In the genomic region with DNA sequence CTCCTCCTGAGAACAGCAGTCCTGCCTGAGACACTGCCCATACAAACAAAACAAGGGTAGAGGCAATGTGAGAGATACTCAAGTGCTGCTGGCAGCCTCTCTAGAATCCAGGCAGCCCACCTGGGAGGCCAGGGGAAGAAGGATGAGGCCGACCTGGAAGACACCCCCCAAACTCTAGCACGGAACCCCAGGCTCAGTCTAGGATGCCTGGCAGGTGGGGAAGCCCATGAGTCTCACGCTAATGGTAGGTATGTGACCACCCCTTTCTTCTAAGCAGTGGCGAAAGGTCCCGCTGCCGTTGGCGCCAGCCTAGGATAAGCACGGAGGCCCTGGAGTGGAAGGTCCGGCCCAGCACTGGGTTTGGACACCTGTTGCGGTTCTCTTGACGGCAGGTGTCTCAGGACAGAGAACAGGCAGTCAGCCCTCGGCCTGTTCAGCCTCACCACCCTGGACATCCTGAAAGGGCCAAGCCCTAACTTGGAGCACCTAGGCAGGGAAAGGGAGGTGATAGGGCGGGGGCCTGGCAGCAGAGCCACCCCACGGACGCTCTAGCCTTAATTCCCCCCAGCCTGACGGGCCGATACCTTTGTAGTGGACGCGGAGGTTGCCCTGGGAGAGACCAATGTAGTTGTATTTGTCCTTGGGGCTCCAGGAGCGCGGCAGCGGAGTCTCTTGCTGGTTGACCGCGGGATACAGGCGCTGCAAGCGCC, we compare ENCODE assay signal across 8 cellular contexts. TPM values are rescaled to one million over a fixed set of nuclear protein-coding genes. Genes with fewer than 3 reads are reported as not detected.
DNase-seq lines count a peak whose midpoint lies in the region; ATAC-seq, FAIRE-seq and TF ChIP-seq lines count a peak whose summit lies in the region.

No MANE protein-coding gene starts in this region.

- RAD21 ChIA-PET in GM12878 (lab: Charles Lee; ENCODE audit: unreplicated experiment) = interaction anchor here (0.7 to 3.2 kb wide), 14 partner anchors 11 to 285 kb away, joined by 3 to 18 read pairs (median 4); a partner anchor contains a TSS

- no peak for TF ChIP-seq CTCF in GM12878 (IDR thresholded peaks at IDR 0.05 in 2 of 3, conservative IDR thresholded peaks at IDR 0.05 in 1 of 3; ENCODE audit: control insufficient read depth in 2 of 3, extremely low read depth in 1 of 3, insufficient read depth in 1 of 3, low read depth in 3 of 3, low read length in 3 of 3)
- TF ChIP-seq CTCF in testis (IDR thresholded peaks at IDR 0.05) = no peak

- ATAC-seq in GM18907 (IDR thresholded peaks at IDR 0.05; ENCODE audit: unreplicated experiment) = peak; percentile 6
- peak; percentile 3 for ATAC-seq in HG03460 (IDR thresholded peaks at IDR 0.05; ENCODE audit: unreplicated experiment)
- ATAC-seq in GM12878 = peak; percentile 1
- peak; percentile 2 for ATAC-seq in left lobe of liver

- no peaks in the 10 kb centered on the region; the same call in 1 of the 2 replicates for H4K20me1 ChIP-seq in GM12878 (ENCODE audit: control insufficient read depth, insufficient read depth)

- no peak for TF ChIP-seq EP300 in GM12878 (IDR thresholded peaks at IDR 0.05; ENCODE audit: borderline replicate concordance in 1 of 2, control insufficient read depth in 1 of 2, low read depth in 2 of 2, low read length in 2 of 2)

- H3K27ac ChIP-seq in GM12878 (ENCODE audit: control insufficient read depth, insufficient read depth) (peak overlapping the region; percentile 75), testis (peak overlapping the region; percentile 64 to 70)

- H3K9ac ChIP-seq in GM12878 (ENCODE audit: control insufficient read depth, insufficient read depth, low read length) = peak overlapping the region; percentile 86

- DNase-seq in GM12878 (ENCODE audit: low read depth, low spot score) (no peak), left lobe of liver (ENCODE audit: low spot score) (peak; percentile 54), testis (no peak), NOMO-1 treated with dmso at 0.1 percent for 144 hours (lab: John Stamatoyannopoulos, UW; ENCODE audit: unreplicated experiment) (no peak), NCI-H1417 treated with DMSO at 0.1 percent for 48 hours (lab: John Stamatoyannopoulos, UW) (no peak)
- no peak for DNase-seq in stimulated activated naive CD4-positive, alpha-beta T cell treated with Interleukin-2 at 50 U/mL for 16 hours (lab: John Stamatoyannopoulos, UW)

- under 1% methylated on average over 26 of the region's 26 CpGs for WGBS in GM12878 (ENCODE audit: insufficient coverage, insufficient replicate concordance, low lambda C conversion rate, missing lambda C conversion rate)
- 0 to 1% methylated on average over 18 to 19 of the region's 26 CpGs for WGBS in testis, 2 donors

- peak overlapping the region; percentile 77 for H3K4me2 ChIP-seq in GM12878 (ENCODE audit: control insufficient read depth, insufficient read depth)

- intact Hi-C loops in GM12878 (cut with micrococcal nuclease; ENCODE audit: unreplicated experiment) (loop anchor here (2.0 kb wide), 2 partner anchors 87 to 133 kb away; a partner anchor contains a TSS), testis (cut with DNase I; ENCODE audit: low total_unique reads) (no loop called here)

- H3K9me3 ChIP-seq in GM12878 (replicated peaks; ENCODE audit: control insufficient read depth, insufficient read depth, low read length) (no peaks in the 10 kb centered on the region), testis (no peaks in the 10 kb centered on the region)

- in situ Hi-C loops in GM12878 (cut with MboI) = no loop called here

- H3K4me3 ChIP-seq in GM12878 (peak overlapping the region; percentile 94), testis (peak overlapping the region; percentile 94 to 98)

- H3K4me1 ChIP-seq in GM12878 (ENCODE audit: control insufficient read depth, insufficient read depth, low read length) = peaks cover 29% of the 10 kb centered on the region
- H3K4me1 ChIP-seq in testis = peaks cover 8% of the 10 kb centered on the region

- POLR2A ChIA-PET in GM12878 (lab: Charles Lee) = interaction anchor here (0.8 to 1.3 kb wide), 9 partner anchors 19 to 279 kb away, joined by 3 to 9 read pairs (median 4); a partner anchor contains a TSS

- H3K36me3 ChIP-seq in GM12878 (ENCODE audit: control insufficient read depth in 2 of 2, insufficient read depth in 2 of 2, low read length in 1 of 2) (peaks cover 1 to 2% of the 10 kb centered on the region in 2 experiments; a peak in 1 of 4 replicates), testis (ENCODE audit: low read depth, missing control alignments) (no peaks in the 10 kb centered on the region)

- SMC1A ChIA-PET in GM12878 (lab: Charles Lee; ENCODE audit: uncharacterized antibody, unreplicated experiment) = interaction anchor here (0.8 to 2.0 kb wide), 12 partner anchors 10 to 314 kb away, joined by 3 to 13 read pairs (median 4); a partner anchor contains a TSS

- TF ChIP-seq RAD21 in GM12878 (IDR thresholded peaks at IDR 0.05; ENCODE audit: insufficient read depth, low read depth, low read length) = no peak

- CTCF ChIA-PET in GM12878 (lab: Yijun Ruan, JAX) = interaction anchor here (0.7 to 3.0 kb wide), 14 partner anchors 10 to 292 kb away, joined by 3 to 41 read pairs (median 4); a partner anchor contains a TSS

- no peaks in the 10 kb centered on the region for H3K27me3 ChIP-seq in GM12878 (replicated peaks in 1 of 2; ENCODE audit: control insufficient read depth in 2 of 2, insufficient read depth in 2 of 2, low read length in 1 of 2)
- H3K27me3 ChIP-seq in testis = no peaks in the 10 kb centered on the region

- FAIRE-seq in GM12878 (lab: Jason Lieb, UNC) = no peak

- BruUV-seq in GM12878 (replicated peaks; lab: Mats Ljungman, UMichigan) = no TSS peak

- peak overlapping the region; percentile 60 for H2AFZ ChIP-seq in GM12878 (ENCODE audit: control insufficient read depth, low read depth, low read length)

- H3K79me2 ChIP-seq in GM12878 (ENCODE audit: control insufficient read depth, insufficient read depth, low read length) = peaks cover 47% of the 10 kb centered on the region

- TF ChIP-seq POLR2A in GM12878 (IDR thresholded peaks at IDR 0.05; ENCODE audit: low read depth, low read length) (no peak), testis (IDR thresholded peaks at IDR 0.05) (no peak)

RNA-seq across cellular contexts. Expression of a gene that starts 0.5 kb away (rescaled TPM):
- 31.0 and 31.9 TPM in 2 replicates for total RNA-seq in GM12878 (2013; cell fraction: nucleolus; rRNA removed)
- 4.8 and 6.8 TPM in 2 replicates for total RNA-seq in GM12878 (2014; rRNA removed)
- total RNA-seq in GM12878 (2014; rRNA removed; fragmentation: Illumina TruSeq; extraction: Trizol) = 5.4 and 5.5 TPM in 2 replicates
- 20.4 and 20.6 TPM in 2 replicates for total RNA-seq in GM12878 (2021)
- polyA plus RNA-seq in GM12878 (2011; ENCODE audit: low read depth) = 6.5 TPM
- polyA plus RNA-seq in GM12878 (2011; rRNA removed) = 7.4 and 14.5 TPM in 2 replicates
- polyA plus RNA-seq in GM12878 (2011; cell fraction: cytosol; rRNA removed) = 12.2 and 14.3 TPM in 2 replicates
- polyA plus RNA-seq in GM12878 (2011; cell fraction: nucleus; rRNA removed) = 52.4 and 56.6 TPM in 2 replicates
- polyA plus RNA-seq in GM12878 (2012) = 10.0 and 10.2 TPM in 2 replicates
- 11.8 and 15.6 TPM in 2 replicates for polyA plus RNA-seq in GM12878 (2014; fragmentation: Illumina TruSeq; extraction: Trizol)
- polyA plus RNA-seq in GM12878 (2014; fragmentation: Nextera tagmentation; extraction: Ambion mirVana) = 1 to 10 TPM; 1.2 to 2.0 TPM
- polyA plus RNA-seq in GM12878 (2014; rRNA removed) = 16.5 and 18.5 TPM in 2 replicates
- 10 to 100 TPM in 1 of 2 experiments, 1 to 10 TPM in 1; 9.9 to 11.7 TPM for polyA plus RNA-seq in GM12878 (2016; fragmentation: Nextera tagmentation; extraction: Ambion mirVana)
- polyA minus RNA-seq in GM12878 (2011; rRNA and poly(A)+ RNA removed) = 22.5 and 25.5 TPM in 2 replicates
- polyA minus RNA-seq in GM12878 (2011; cell fraction: cytosol; rRNA and poly(A)+ RNA removed) = 4.0 and 5.7 TPM in 2 replicates
- polyA minus RNA-seq in GM12878 (2011; cell fraction: nucleus; rRNA and poly(A)+ RNA removed) = 16.9 and 19.7 TPM in 2 replicates
- total RNA-seq in left lobe of liver = 35.6 TPM
- 10 to 100 TPM; 23.0 to 25.2 TPM for total RNA-seq in testis
- polyA plus RNA-seq in testis (ENCODE audit: insufficient read depth, low read depth, low replicate concordance) = 23.5 TPM

RNA-seq across cellular contexts. Expression of a gene that starts 0.8 kb away (rescaled TPM):
- total RNA-seq in GM12878 (2013; cell fraction: nucleolus; rRNA removed) = not detected in 2 replicates
- total RNA-seq in GM12878 (2014; rRNA removed) (0.22 and 0.23 TPM in 2 replicates), GM12878 (2014; rRNA removed; fragmentation: Illumina TruSeq; extraction: Trizol) (0.23 and 0.45 TPM in 2 replicates), GM12878 (2021) (0.13 and 0.62 TPM in 2 replicates), left lobe of liver (2.1 TPM), testis (10 to 100 TPM; 31.3 to 40.4 TPM)
- 0.10 TPM for polyA plus RNA-seq in GM12878 (2011; ENCODE audit: low read depth)
- polyA plus RNA-seq in GM12878 (2011; rRNA removed) (0.19 and 0.20 TPM in 2 replicates), GM12878 (2014; fragmentation: Illumina TruSeq; extraction: Trizol) (0.16 TPM in 1 of 2 replicates, not detected in the other), GM12878 (2014; fragmentation: Nextera tagmentation; extraction: Ambion mirVana) (under 1 TPM in 1 of 2 experiments, not detected in 1; 0.09 TPM), GM12878 (2014; rRNA removed) (0.37 and 1.2 TPM in 2 replicates), GM12878 (2016; fragmentation: Nextera tagmentation; extraction: Ambion mirVana) (under 1 TPM; 0.48 to 0.63 TPM), testis (ENCODE audit: insufficient read depth, low read depth, low replicate concordance) (93.7 TPM)
- 0.13 and 0.25 TPM in 2 replicates for polyA plus RNA-seq in GM12878 (2011; cell fraction: cytosol; rRNA removed)
- 1.9 and 2.2 TPM in 2 replicates for polyA plus RNA-seq in GM12878 (2011; cell fraction: nucleus; rRNA removed)
- 0.14 and 0.30 TPM in 2 replicates for polyA plus RNA-seq in GM12878 (2012)
- polyA minus RNA-seq in GM12878 (2011; rRNA and poly(A)+ RNA removed) = 0.15 and 0.51 TPM in 2 replicates
- not detected in 2 replicates for polyA minus RNA-seq in GM12878 (2011; cell fraction: cytosol; rRNA and poly(A)+ RNA removed)
- polyA minus RNA-seq in GM12878 (2011; cell fraction: nucleus; rRNA and poly(A)+ RNA removed) = 0.36 and 1.1 TPM in 2 replicates

RNA-seq across cellular contexts. Expression of a gene that starts 36.2 kb away (rescaled TPM):
- total RNA-seq in GM12878 (2013; cell fraction: nucleolus; rRNA removed) = 7.5 and 9.4 TPM in 2 replicates
- 31.9 and 35.8 TPM in 2 replicates for total RNA-seq in GM12878 (2014; rRNA removed)
- total RNA-seq in GM12878 (2014; rRNA removed; fragmentation: Illumina TruSeq; extraction: Trizol) = 12.7 and 13.6 TPM in 2 replicates
- 27.3 and 30.0 TPM in 2 replicates for total RNA-seq in GM12878 (2021)
- polyA plus RNA-seq in GM12878 (2011; ENCODE audit: low read depth) = 10.3 TPM
- 21.9 and 30.6 TPM in 2 replicates for polyA plus RNA-seq in GM12878 (2011; rRNA removed)
- 33.7 and 42.8 TPM in 2 replicates for polyA plus RNA-seq in GM12878 (2011; cell fraction: cytosol; rRNA removed)
- polyA plus RNA-seq in GM12878 (2011; cell fraction: nucleus; rRNA removed) = 18.9 and 22.1 TPM in 2 replicates
- 14.7 and 15.7 TPM in 2 replicates for polyA plus RNA-seq in GM12878 (2012)
- 6.5 and 10.9 TPM in 2 replicates for polyA plus RNA-seq in GM12878 (2014; fragmentation: Illumina TruSeq; extraction: Trizol)
- 1 to 10 TPM; 2.5 to 7.7 TPM for polyA plus RNA-seq in GM12878 (2014; fragmentation: Nextera tagmentation; extraction: Ambion mirVana)
- 27.5 TPM in 2 replicates for polyA plus RNA-seq in GM12878 (2014; rRNA removed)
- polyA plus RNA-seq in GM12878 (2016; fragmentation: Nextera tagmentation; extraction: Ambion mirVana) = 10 to 100 TPM; 15.3 to 36.7 TPM
- polyA minus RNA-seq in GM12878 (2011; rRNA and poly(A)+ RNA removed) = 20.9 and 25.8 TPM in 2 replicates
- 9.9 and 13.7 TPM in 2 replicates for polyA minus RNA-seq in GM12878 (2011; cell fraction: cytosol; rRNA and poly(A)+ RNA removed)
- 7.6 and 9.6 TPM in 2 replicates for polyA minus RNA-seq in GM12878 (2011; cell fraction: nucleus; rRNA and poly(A)+ RNA removed)
- 12.8 TPM for total RNA-seq in left lobe of liver
- total RNA-seq in testis = 10 to 100 TPM; 56.8 to 59.7 TPM
- polyA plus RNA-seq in testis (ENCODE audit: insufficient read depth, low read depth, low replicate concordance) = 24.0 TPM

RNA-seq across cellular contexts. Expression of a gene that starts 40.9 kb away (rescaled TPM):
- 39.9 and 49.1 TPM in 2 replicates for total RNA-seq in GM12878 (2013; cell fraction: nucleolus; rRNA removed)
- total RNA-seq in GM12878 (2014; rRNA removed) (116 and 120 TPM in 2 replicates), GM12878 (2014; rRNA removed; fragmentation: Illumina TruSeq; extraction: Trizol) (113 and 129 TPM in 2 replicates), GM12878 (2021) (128 and 130 TPM in 2 replicates), left lobe of liver (23.2 TPM), testis (100 to 1,000 TPM; 239 to 297 TPM)
- 66.0 TPM for polyA plus RNA-seq in GM12878 (2011; ENCODE audit: low read depth)
- polyA plus RNA-seq in GM12878 (2011; rRNA removed) (83.7 and 155 TPM in 2 replicates), GM12878 (2014; fragmentation: Illumina TruSeq; extraction: Trizol) (152 and 185 TPM in 2 replicates), GM12878 (2014; fragmentation: Nextera tagmentation; extraction: Ambion mirVana) (100 to 1,000 TPM; 220 to 245 TPM), GM12878 (2014; rRNA removed) (212 and 231 TPM in 2 replicates), GM12878 (2016; fragmentation: Nextera tagmentation; extraction: Ambion mirVana) (100 to 1,000 TPM; 323 to 342 TPM), testis (ENCODE audit: insufficient read depth, low read depth, low replicate concordance) (121 TPM)
- polyA plus RNA-seq in GM12878 (2011; cell fraction: cytosol; rRNA removed) = 219 and 321 TPM in 2 replicates
- polyA plus RNA-seq in GM12878 (2011; cell fraction: nucleus; rRNA removed) = 147 and 148 TPM in 2 replicates
- 129 and 131 TPM in 2 replicates for polyA plus RNA-seq in GM12878 (2012)
- polyA minus RNA-seq in GM12878 (2011; rRNA and poly(A)+ RNA removed) = 273 and 286 TPM in 2 replicates
- polyA minus RNA-seq in GM12878 (2011; cell fraction: cytosol; rRNA and poly(A)+ RNA removed) = 99.0 and 131 TPM in 2 replicates
- polyA minus RNA-seq in GM12878 (2011; cell fraction: nucleus; rRNA and poly(A)+ RNA removed) = 32.8 and 49.0 TPM in 2 replicates

RNA-seq across cellular contexts. Expression of a gene that starts 41.6 kb away (rescaled TPM):
- 55.0 and 58.0 TPM in 2 replicates for total RNA-seq in GM12878 (2013; cell fraction: nucleolus; rRNA removed)
- total RNA-seq in GM12878 (2014; rRNA removed) (26.7 and 29.0 TPM in 2 replicates), GM12878 (2014; rRNA removed; fragmentation: Illumina TruSeq; extraction: Trizol) (14.9 and 15.1 TPM in 2 replicates), GM12878 (2021) (31.4 and 36.6 TPM in 2 replicates), left lobe of liver (23.1 TPM), testis (100 to 1,000 TPM; 115 to 154 TPM)
- polyA plus RNA-seq in GM12878 (2011; ENCODE audit: low read depth) = 15.2 TPM
- polyA plus RNA-seq in GM12878 (2011; rRNA removed) (16.2 and 22.4 TPM in 2 replicates), GM12878 (2014; fragmentation: Illumina TruSeq; extraction: Trizol) (9.4 and 20.1 TPM in 2 replicates), GM12878 (2014; fragmentation: Nextera tagmentation; extraction: Ambion mirVana) (1 to 10 TPM; 1.1 to 5.7 TPM), GM12878 (2014; rRNA removed) (44.4 and 51.2 TPM in 2 replicates), GM12878 (2016; fragmentation: Nextera tagmentation; extraction: Ambion mirVana) (10 to 100 TPM; 41.7 to 45.7 TPM), testis (ENCODE audit: insufficient read depth, low read depth, low replicate concordance) (108 TPM)
- polyA plus RNA-seq in GM12878 (2011; cell fraction: cytosol; rRNA removed) = 29.9 and 40.6 TPM in 2 replicates
- polyA plus RNA-seq in GM12878 (2011; cell fraction: nucleus; rRNA removed) = 311 and 313 TPM in 2 replicates
- polyA plus RNA-seq in GM12878 (2012) = 30.9 and 36.2 TPM in 2 replicates
- polyA minus RNA-seq in GM12878 (2011; rRNA and poly(A)+ RNA removed) = 8.7 and 19.5 TPM in 2 replicates
- polyA minus RNA-seq in GM12878 (2011; cell fraction: cytosol; rRNA and poly(A)+ RNA removed) = 8.7 and 11.4 TPM in 2 replicates
- polyA minus RNA-seq in GM12878 (2011; cell fraction: nucleus; rRNA and poly(A)+ RNA removed) = 29.0 and 39.4 TPM in 2 replicates

Comparison
In these comparisons a context has a peak if more than half of its experiments do, and no peak if none do; other contexts are left out.
1. RNA of a gene that starts 0.8 kb away (total RNA-seq): 31.3 to 40.4 TPM in testis; 2.1 TPM in left lobe of liver (single experiment) and 0.13 to 0.62 TPM in GM12878; every median in the first group is over 10 times any median in the second.
2. Peak in every context shown above with its lines, with median percentiles within 50 percentile points of each other: ATAC-seq.